Comparison of ENCODE assay signal across 14 cellular contexts in genomic region chr5:149641000-149641576, GRCh38. TPM values are rescaled to one million over a fixed set of nuclear protein-coding genes. Genes with fewer than 3 reads are reported as not detected.
DNase-seq lines count a peak whose midpoint lies in the region; ATAC-seq and TF ChIP-seq lines count a peak whose summit lies in the region.
"Had no signal": no experiment of that assay in that cellular context is flagged by ENCODE, and none has a peak within 500 bp of the region (broad histone marks: within the 10 kb centered on the region; RNA-seq: fewer than 3 reads in every experiment).

No MANE protein-coding gene starts in this region.

- peak; percentile 26 for ATAC-seq in left ventricle myocardium superior
- ATAC-seq: CD8-positive, alpha-beta T cell had no signal

- 90% methylated on average over 18 of the region's 18 CpGs for WGBS in SK-N-SH (ENCODE audit: low lambda C conversion rate)

- no peaks in the 10 kb centered on the region for H3K79me2 ChIP-seq in SK-N-SH (ENCODE audit: insufficient read depth)

- no peak for TF ChIP-seq RAD21 in SK-N-SH (IDR thresholded peaks at IDR 0.05; ENCODE audit: low read length)

- H3F3A ChIP-seq in SK-N-SH (replicated peaks; ENCODE audit: insufficient read depth) = no peaks in the 10 kb centered on the region

- no peak overlapping the region for H3K9ac ChIP-seq in rectal smooth muscle tissue (ENCODE audit: low read length)
- H3K9ac ChIP-seq in SK-N-SH = no peak overlapping the region

- H3K27ac ChIP-seq in rectal smooth muscle tissue (ENCODE audit: low read depth, low read length) = peak overlapping the region; percentile 86
- H3K27ac ChIP-seq in CD8-positive, alpha-beta memory T cell (ENCODE audit: low read depth, low read length) = no peak overlapping the region
- H3K27ac ChIP-seq in SK-N-SH (ENCODE audit: low read depth in 2 of 2, low read length in 1 of 2) = no peak overlapping the region

- POLR2A ChIA-PET in CD8-positive, alpha-beta memory T cell (lab: Charles Lee) = no interaction called here
- POLR2A ChIA-PET in SK-N-SH (lab: Yijun Ruan, JAX) = no interaction called here

- H3K27me3 ChIP-seq in rectal smooth muscle tissue (ENCODE audit: control insufficient read depth, insufficient read depth, low read length) (no peaks in the 10 kb centered on the region), SK-N-SH (ENCODE audit: insufficient read depth) (no peaks in the 10 kb centered on the region)
- H3K27me3 ChIP-seq in CD8-positive, alpha-beta memory T cell (ENCODE audit: insufficient read depth, low read length, poor library complexity, severe bottlenecking) = no peaks in the 10 kb centered on the region

- H3K36me3 Mint-ChIP-seq in CD8-positive, alpha-beta memory T cell = no peaks in the 10 kb centered on the region
- H3K36me3 Mint-ChIP-seq: CD8-positive, alpha-beta T cell; type B pancreatic cell had no signal

- peaks cover 0 to 6% of the 10 kb centered on the region in 2 donors for H3K27me3 Mint-ChIP-seq in CD8-positive, alpha-beta memory T cell

- no peak overlapping the region for H3K4me3 Mint-ChIP-seq in CD8-positive, alpha-beta memory T cell
- H3K4me3 Mint-ChIP-seq: CD8-positive, alpha-beta T cell; type B pancreatic cell had no signal

- no peaks in the 10 kb centered on the region for H3K9me2 ChIP-seq in SK-N-SH

- H3K4me2 ChIP-seq in SK-N-SH = no peak overlapping the region

- intact Hi-C loops in left ventricle myocardium superior (cut with micrococcal nuclease) = no loop called here

- H3K4me3 ChIP-seq in rectal smooth muscle tissue (ENCODE audit: low read length) = peak overlapping the region; percentile 47
- no peak overlapping the region for H3K4me3 ChIP-seq in CD8-positive, alpha-beta memory T cell (ENCODE audit: low read length)
- H3K4me3 ChIP-seq in SK-N-SH (ENCODE audit: low read depth in 2 of 2, low read length in 1 of 2) = no peak overlapping the region

- no peak overlapping the region for H2AFZ ChIP-seq in SK-N-SH (ENCODE audit: low read depth)

- CTCF ChIA-PET in CD8-positive, alpha-beta memory T cell (lab: Charles Lee) = interaction anchor here (1.4 to 10.7 kb wide), 2 partner anchors 181 to 188 kb away, joined by 3 to 166 read pairs; no protein-coding TSS in a partner anchor
- CTCF ChIA-PET in SK-N-SH (lab: Yijun Ruan, JAX) = interaction anchor here (0.9 to 22.1 kb wide), 7 partner anchors 12 to 350 kb away, joined by 3 to 730 read pairs (median 5); no protein-coding TSS in a partner anchor

- H3K36me3 ChIP-seq in rectal smooth muscle tissue (ENCODE audit: control insufficient read depth, insufficient read depth, low read length) (no peaks in the 10 kb centered on the region), SK-N-SH (replicated peaks in 1 of 2; ENCODE audit: control insufficient read depth in 1 of 2, insufficient read depth in 2 of 2, low read length in 1 of 2) (no peaks in the 10 kb centered on the region)
- H3K36me3 ChIP-seq in CD8-positive, alpha-beta memory T cell (ENCODE audit: insufficient read depth, low read length) = no peaks in the 10 kb centered on the region

- no peak overlapping the region for H3K27ac Mint-ChIP-seq in CD8-positive, alpha-beta memory T cell
- H3K27ac Mint-ChIP-seq: CD8-positive, alpha-beta T cell; type B pancreatic cell had no signal

- H3K4me1 ChIP-seq in rectal smooth muscle tissue (ENCODE audit: control insufficient read depth, insufficient read depth, low read length) = peaks cover 12% of the 10 kb centered on the region
- H3K4me1 ChIP-seq in CD8-positive, alpha-beta memory T cell (ENCODE audit: insufficient read depth, low read length) = no peaks in the 10 kb centered on the region
- peaks cover 0 to 12% of the 10 kb centered on the region in 2 experiments; a peak in 1 of 4 replicates for H3K4me1 ChIP-seq in SK-N-SH (ENCODE audit: control insufficient read depth in 1 of 2, insufficient read depth in 2 of 2, low read depth in 1 of 2, low read length in 1 of 2)

- peaks cover 0 to 3% (median 0%) of the 10 kb centered on the region in 3 donors for H3K4me1 Mint-ChIP-seq in CD8-positive, alpha-beta memory T cell

- H3K9me3 ChIP-seq in CD8-positive, alpha-beta memory T cell (ENCODE audit: low read length) = no peaks in the 10 kb centered on the region
- no peaks in the 10 kb centered on the region for H3K9me3 ChIP-seq in SK-N-SH

- no peaks in the 10 kb centered on the region for H3K9me3 Mint-ChIP-seq in CD8-positive, alpha-beta memory T cell
- H3K9me3 Mint-ChIP-seq: CD8-positive, alpha-beta T cell; type B pancreatic cell had no signal

- no peak for TF ChIP-seq EP300 in SK-N-SH (IDR thresholded peaks at IDR 0.05; ENCODE audit: borderline replicate concordance in 1 of 2, low read depth in 1 of 2, low read length in 1 of 2)

- DNase-seq in H4 (ENCODE audit: low spot score) (peak; percentile 43), amniotic epithelial cell (ENCODE audit: low read depth) (peak; percentile 57), left ventricle myocardium superior (no peak), hippocampal formation (lab: John Stamatoyannopoulos, UW) (no peak), NCI-H226 (no peak), SK-N-SH (no peak)
- no peak for DNase-seq in CD8-positive, alpha-beta memory T cell
- DNase-seq: activated T-cell treated with anti-CD3 and anti-CD28 coated beads, Interleukin-2, amount 50 U/mL, for 1 hour; CD8-positive, alpha-beta T cell; NCI-H2107; stimulated activated CD4-positive, alpha-beta T cell treated with anti-CD3 and anti-CD28 coated beads, Interleukin-1b, Interleukin-23, amount 100 ng/mL, for 48 hours; SW 1271 had no signal

- no peaks in the 10 kb centered on the region for H4K20me1 ChIP-seq in SK-N-SH (ENCODE audit: insufficient read depth)

- no peak for TF ChIP-seq CTCF in SK-N-SH (IDR thresholded peaks at IDR 0.05)

TF ChIP-seq in SK-N-SH, 30 proteins besides CTCF, POLR2A, EP300 and RAD21 (continues in another document):
- TF ChIP-seq YY1 (IDR thresholded peaks at IDR 0.05; ENCODE audit: low read depth) = no peak
- TF ChIP-seq RCOR1 (IDR thresholded peaks at IDR 0.05; ENCODE audit: low read length) = no peak
- no peak for TF ChIP-seq PBX3 (IDR thresholded peaks at IDR 0.05)
- TF ChIP-seq GATA2 (CRISPR knock-in tag; IDR thresholded peaks at IDR 0.05) = no peak
- TF ChIP-seq MXI1 (IDR thresholded peaks at IDR 0.05; ENCODE audit: low read depth, low read length) = no peak
- TF ChIP-seq TAF1 (IDR thresholded peaks at IDR 0.05; ENCODE audit: borderline replicate concordance, low read depth, low read length) = no peak
- no peak for TF ChIP-seq SIN3A (IDR thresholded peaks at IDR 0.05; ENCODE audit: borderline replicate concordance, low read depth, low read length)
- no peak for TF ChIP-seq FOSL2 (IDR thresholded peaks at IDR 0.05; ENCODE audit: borderline replicate concordance, low read depth)
- TF ChIP-seq TEAD4 (IDR thresholded peaks at IDR 0.05; ENCODE audit: borderline replicate concordance, insufficient read depth) = no peak
- no peak for TF ChIP-seq MAX (IDR thresholded peaks at IDR 0.05; ENCODE audit: low read depth)
- TF ChIP-seq JUND (IDR thresholded peaks at IDR 0.05) = no peak
- TF ChIP-seq USF1 (IDR thresholded peaks at IDR 0.05; ENCODE audit: borderline replicate concordance, low read depth) = no peak
- no peak for TF ChIP-seq NRF1 (IDR thresholded peaks at IDR 0.05; ENCODE audit: low read depth, low read length)
- TF ChIP-seq, protein P1, sequence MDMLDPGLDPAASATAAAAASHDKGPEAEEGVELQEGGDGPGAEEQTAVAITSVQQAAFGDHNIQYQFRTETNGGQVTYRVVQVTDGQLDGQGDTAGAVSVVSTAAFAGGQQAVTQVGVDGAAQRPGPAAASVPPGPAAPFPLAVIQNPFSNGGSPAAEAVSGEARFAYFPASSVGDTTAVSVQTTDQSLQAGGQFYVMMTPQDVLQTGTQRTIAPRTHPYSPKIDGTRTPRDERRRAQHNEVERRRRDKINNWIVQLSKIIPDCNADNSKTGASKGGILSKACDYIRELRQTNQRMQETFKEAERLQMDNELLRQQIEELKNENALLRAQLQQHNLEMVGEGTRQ (IDR thresholded peaks at IDR 0.05; ENCODE audit: borderline replicate concordance, low read depth, low read length) = no peak
- TF ChIP-seq SMC3 (IDR thresholded peaks at IDR 0.05; ENCODE audit: low read depth, low read length) = no peak

RNA-seq across cellular contexts. Expression of gene ARHGEF37, which starts 59.8 kb away (rescaled TPM):
- 0.81 and 0.90 TPM in 2 replicates for total RNA-seq in H4 (2014; rRNA removed; shearing (Covaris generic))
- total RNA-seq in left ventricle myocardium superior = 32.8 TPM
- under 1 TPM; 0.13 to 0.53 TPM for total RNA-seq in CD8-positive, alpha-beta memory T cell
- not detected for polyA plus RNA-seq in CD8-positive, alpha-beta memory T cell
- polyA plus RNA-seq in SK-N-SH (2012; rRNA removed) = 0.94 and 1.3 TPM in 2 replicates
- polyA plus RNA-seq in SK-N-SH (2012; cell fraction: cytosol; rRNA removed) = 0.76 and 1.1 TPM in 2 replicates
- 1.2 and 2.1 TPM in 2 replicates for polyA plus RNA-seq in SK-N-SH (2012; cell fraction: nucleus; rRNA removed)
- total RNA-seq: CD8-positive, alpha-beta T cell had no signal

Comparison
In these comparisons a context has a peak if more than half of its experiments do, and no peak if none do; other contexts are left out.
1. DNase-seq: peak in H4 (single experiment) and amniotic epithelial cell (single experiment); none in left ventricle myocardium superior (single experiment), CD8-positive, alpha-beta memory T cell (0 of 5), hippocampal formation (0 of 2), NCI-H226 (single experiment) and SK-N-SH (single experiment).
2. RNA of gene ARHGEF37, which starts 59.8 kb away (total RNA-seq): 32.8 TPM in left ventricle myocardium superior (single experiment); 0.81 to 0.90 TPM in H4 and 0.13 to 0.53 TPM in CD8-positive, alpha-beta memory T cell; every median in the first group is over 10 times any median in the second.